Comparison of ENCODE assay signal across 16 cellular contexts in genomic region chr9:137650779-137651178, GRCh38.
"Had no signal": no experiment of that assay in that cellular context is flagged by ENCODE, and none has a peak within 500 bp of the region (broad histone marks: within the 10 kb centered on the region; RNA-seq: fewer than 3 reads in every experiment).

No MANE protein-coding gene starts in this region.

- H3K4me1 ChIP-seq: ascending aorta, breast epithelium, testis had no signal

- ATAC-seq: activated CD8-positive, alpha-beta T cell treated with anti-CD3 and anti-CD28 coated beads, Interleukin-2, amount 10 ng/mL, durations not matched to agents 7 days and 5 days; left lung; naive thymus-derived CD8-positive, alpha-beta T cell; right cardiac atrium had no signal

- H3K9me3 ChIP-seq: ascending aorta, breast epithelium, left lung, testis had no signal

- H3K4me3 ChIP-seq: ascending aorta, breast epithelium, dorsolateral prefrontal cortex, left lung, testis had no signal

- H3K27me3 Mint-ChIP-seq: activated T-helper 17 cell treated with anti-CD3 and anti-CD28 coated beads, Interleukin-2, amount 50 U/mL, for 72 hours; naive thymus-derived CD8-positive, alpha-beta T cell; stimulated activated naive CD8-positive, alpha-beta T cell treated with anti-CD3 and anti-CD28 coated beads, Interleukin-15, amount 100 ng/mL, for 72 hours had no signal

- DNase-seq: activated CD4-positive, alpha-beta T cell treated with anti-CD3 and anti-CD28 coated beads for 4 hours; activated CD8-positive, alpha-beta memory T cell treated with anti-CD3 and anti-CD28 coated beads, Interleukin-2, amount 50 U/mL, for 48 hours; activated CD8-positive, alpha-beta T cell treated with anti-CD3 and anti-CD28 coated beads, Interleukin-2, amount 10 ng/mL, durations not matched to agents 7 days and 5 days; activated naive CD4-positive, alpha-beta T cell treated with Interleukin-2 at 50 U/mL for 16 hours; dorsolateral prefrontal cortex; left lung; mammary epithelial cell; naive thymus-derived CD8-positive, alpha-beta T cell; nucleus accumbens; right cardiac atrium; stimulated activated naive CD8-positive, alpha-beta T cell treated with anti-CD3 and anti-CD28 coated beads, Interleukin-15, amount 100 ng/mL, for 72 hours; T-helper 2 cell; testis had no signal

- H3K27ac ChIP-seq: ascending aorta, breast epithelium, dorsolateral prefrontal cortex, left lung, testis had no signal

- H3K36me3 ChIP-seq: breast epithelium had no signal

- H3K27ac Mint-ChIP-seq: activated CD8-positive, alpha-beta T cell treated with anti-CD3 and anti-CD28 coated beads, Interleukin-2, amount 10 ng/mL, durations not matched to agents 7 days and 5 days; stimulated activated naive CD8-positive, alpha-beta T cell treated with anti-CD3 and anti-CD28 coated beads, Interleukin-15, amount 100 ng/mL, for 72 hours had no signal

- H3K9me3 Mint-ChIP-seq: activated T-helper 17 cell treated with anti-CD3 and anti-CD28 coated beads, Interleukin-2, amount 50 U/mL, for 72 hours; naive thymus-derived CD8-positive, alpha-beta T cell; stimulated activated naive CD8-positive, alpha-beta T cell treated with anti-CD3 and anti-CD28 coated beads, Interleukin-15, amount 100 ng/mL, for 72 hours had no signal

- H3K27me3 ChIP-seq: ascending aorta, breast epithelium, dorsolateral prefrontal cortex, left lung, testis had no signal

- H3K4me3 Mint-ChIP-seq: activated CD8-positive, alpha-beta T cell treated with anti-CD3 and anti-CD28 coated beads, Interleukin-2, amount 10 ng/mL, durations not matched to agents 7 days and 5 days; activated T-helper 17 cell treated with anti-CD3 and anti-CD28 coated beads, Interleukin-2, amount 50 U/mL, for 72 hours; naive thymus-derived CD8-positive, alpha-beta T cell; stimulated activated naive CD8-positive, alpha-beta T cell treated with anti-CD3 and anti-CD28 coated beads, Interleukin-15, amount 100 ng/mL, for 72 hours had no signal
